ENCODE assay signal across 1 cellular context in the genomic region with DNA sequence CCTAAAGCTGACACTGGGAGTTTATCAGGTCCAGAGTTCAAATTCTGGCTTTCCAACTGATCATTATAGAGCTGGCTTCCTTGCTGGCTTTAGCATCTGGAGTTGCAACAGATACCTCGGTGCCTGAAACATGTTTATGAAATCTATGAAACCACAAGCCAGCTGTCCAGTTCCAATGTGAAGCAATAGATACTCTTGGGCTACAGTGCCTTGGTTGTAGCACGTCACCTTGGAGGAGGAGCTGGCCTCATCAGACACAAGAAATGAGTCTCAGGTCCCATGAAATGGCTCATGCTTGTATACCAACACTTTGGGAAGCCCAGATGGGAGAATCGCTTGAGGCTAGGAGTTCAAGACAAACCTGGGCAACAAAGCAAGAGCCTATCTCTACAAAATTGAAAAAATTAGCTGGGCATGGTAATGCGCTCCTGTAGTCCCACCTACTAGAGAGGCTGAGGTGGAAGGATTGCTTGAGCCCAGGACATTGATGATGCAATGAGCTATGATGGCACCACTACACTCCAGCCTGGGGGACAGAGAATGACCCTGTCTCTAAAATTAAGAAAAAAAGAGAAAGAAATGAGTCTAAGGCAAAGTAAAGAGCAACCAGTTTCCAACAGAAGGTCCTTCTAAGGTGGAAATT.
TF ChIP-seq lines count a peak whose summit lies in the region.

No MANE protein-coding gene starts in this region.

TF ChIP-seq in WTC11, 78 proteins besides CTCF, POLR2A, EP300 and RAD21:
- TF ChIP-seq, protein P1, sequence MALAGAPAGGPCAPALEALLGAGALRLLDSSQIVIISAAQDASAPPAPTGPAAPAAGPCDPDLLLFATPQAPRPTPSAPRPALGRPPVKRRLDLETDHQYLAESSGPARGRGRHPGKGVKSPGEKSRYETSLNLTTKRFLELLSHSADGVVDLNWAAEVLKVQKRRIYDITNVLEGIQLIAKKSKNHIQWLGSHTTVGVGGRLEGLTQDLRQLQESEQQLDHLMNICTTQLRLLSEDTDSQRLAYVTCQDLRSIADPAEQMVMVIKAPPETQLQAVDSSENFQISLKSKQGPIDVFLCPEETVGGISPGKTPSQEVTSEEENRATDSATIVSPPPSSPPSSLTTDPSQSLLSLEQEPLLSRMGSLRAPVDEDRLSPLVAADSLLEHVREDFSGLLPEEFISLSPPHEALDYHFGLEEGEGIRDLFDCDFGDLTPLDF (CRISPR knock-in tag; IDR thresholded peaks at IDR 0.05): no peak
- no peak for TF ChIP-seq GABPB1 (CRISPR knock-in tag; IDR thresholded peaks at IDR 0.05)
- TF ChIP-seq MXD4 (CRISPR knock-in tag; IDR thresholded peaks at IDR 0.05; ENCODE audit: borderline replicate concordance): no peak
- TF ChIP-seq, protein P2, sequence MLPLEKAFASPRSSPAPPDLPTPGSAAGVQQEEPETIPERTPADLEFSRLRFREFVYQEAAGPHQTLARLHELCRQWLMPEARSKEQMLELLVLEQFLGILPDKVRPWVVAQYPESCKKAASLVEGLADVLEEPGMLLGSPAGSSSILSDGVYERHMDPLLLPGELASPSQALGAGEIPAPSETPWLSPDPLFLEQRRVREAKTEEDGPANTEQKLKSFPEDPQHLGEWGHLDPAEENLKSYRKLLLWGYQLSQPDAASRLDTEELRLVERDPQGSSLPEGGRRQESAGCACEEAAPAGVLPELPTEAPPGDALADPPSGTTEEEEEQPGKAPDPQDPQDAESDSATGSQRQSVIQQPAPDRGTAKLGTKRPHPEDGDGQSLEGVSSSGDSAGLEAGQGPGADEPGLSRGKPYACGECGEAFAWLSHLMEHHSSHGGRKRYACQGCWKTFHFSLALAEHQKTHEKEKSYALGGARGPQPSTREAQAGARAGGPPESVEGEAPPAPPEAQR (CRISPR knock-in tag; IDR thresholded peaks at IDR 0.05): no peak
- TF ChIP-seq ZNF219 (CRISPR knock-in tag; IDR thresholded peaks at IDR 0.05; ENCODE audit: borderline replicate concordance): no peak
- TF ChIP-seq, protein P3, sequence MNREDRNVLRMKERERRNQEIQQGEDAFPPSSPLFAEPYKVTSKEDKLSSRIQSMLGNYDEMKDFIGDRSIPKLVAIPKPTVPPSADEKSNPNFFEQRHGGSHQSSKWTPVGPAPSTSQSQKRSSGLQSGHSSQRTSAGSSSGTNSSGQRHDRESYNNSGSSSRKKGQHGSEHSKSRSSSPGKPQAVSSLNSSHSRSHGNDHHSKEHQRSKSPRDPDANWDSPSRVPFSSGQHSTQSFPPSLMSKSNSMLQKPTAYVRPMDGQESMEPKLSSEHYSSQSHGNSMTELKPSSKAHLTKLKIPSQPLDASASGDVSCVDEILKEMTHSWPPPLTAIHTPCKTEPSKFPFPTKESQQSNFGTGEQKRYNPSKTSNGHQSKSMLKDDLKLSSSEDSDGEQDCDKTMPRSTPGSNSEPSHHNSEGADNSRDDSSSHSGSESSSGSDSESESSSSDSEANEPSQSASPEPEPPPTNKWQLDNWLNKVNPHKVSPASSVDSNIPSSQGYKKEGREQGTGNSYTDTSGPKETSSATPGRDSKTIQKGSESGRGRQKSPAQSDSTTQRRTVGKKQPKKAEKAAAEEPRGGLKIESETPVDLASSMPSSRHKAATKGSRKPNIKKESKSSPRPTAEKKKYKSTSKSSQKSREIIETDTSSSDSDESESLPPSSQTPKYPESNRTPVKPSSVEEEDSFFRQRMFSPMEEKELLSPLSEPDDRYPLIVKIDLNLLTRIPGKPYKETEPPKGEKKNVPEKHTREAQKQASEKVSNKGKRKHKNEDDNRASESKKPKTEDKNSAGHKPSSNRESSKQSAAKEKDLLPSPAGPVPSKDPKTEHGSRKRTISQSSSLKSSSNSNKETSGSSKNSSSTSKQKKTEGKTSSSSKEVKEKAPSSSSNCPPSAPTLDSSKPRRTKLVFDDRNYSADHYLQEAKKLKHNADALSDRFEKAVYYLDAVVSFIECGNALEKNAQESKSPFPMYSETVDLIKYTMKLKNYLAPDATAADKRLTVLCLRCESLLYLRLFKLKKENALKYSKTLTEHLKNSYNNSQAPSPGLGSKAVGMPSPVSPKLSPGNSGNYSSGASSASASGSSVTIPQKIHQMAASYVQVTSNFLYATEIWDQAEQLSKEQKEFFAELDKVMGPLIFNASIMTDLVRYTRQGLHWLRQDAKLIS (CRISPR knock-in tag; IDR thresholded peaks at IDR 0.05; ENCODE audit: borderline replicate concordance): no peak
- no peak for TF ChIP-seq RORB (CRISPR knock-in tag; IDR thresholded peaks at IDR 0.05)
- no peak for TF ChIP-seq CREM (CRISPR knock-in tag; IDR thresholded peaks at IDR 0.05)
- TF ChIP-seq ZNF396 (CRISPR knock-in tag; IDR thresholded peaks at IDR 0.05; ENCODE audit: borderline replicate concordance): no peak
- TF ChIP-seq EMX1 (CRISPR knock-in tag; IDR thresholded peaks at IDR 0.05): no peak
- TF ChIP-seq, protein P4, sequence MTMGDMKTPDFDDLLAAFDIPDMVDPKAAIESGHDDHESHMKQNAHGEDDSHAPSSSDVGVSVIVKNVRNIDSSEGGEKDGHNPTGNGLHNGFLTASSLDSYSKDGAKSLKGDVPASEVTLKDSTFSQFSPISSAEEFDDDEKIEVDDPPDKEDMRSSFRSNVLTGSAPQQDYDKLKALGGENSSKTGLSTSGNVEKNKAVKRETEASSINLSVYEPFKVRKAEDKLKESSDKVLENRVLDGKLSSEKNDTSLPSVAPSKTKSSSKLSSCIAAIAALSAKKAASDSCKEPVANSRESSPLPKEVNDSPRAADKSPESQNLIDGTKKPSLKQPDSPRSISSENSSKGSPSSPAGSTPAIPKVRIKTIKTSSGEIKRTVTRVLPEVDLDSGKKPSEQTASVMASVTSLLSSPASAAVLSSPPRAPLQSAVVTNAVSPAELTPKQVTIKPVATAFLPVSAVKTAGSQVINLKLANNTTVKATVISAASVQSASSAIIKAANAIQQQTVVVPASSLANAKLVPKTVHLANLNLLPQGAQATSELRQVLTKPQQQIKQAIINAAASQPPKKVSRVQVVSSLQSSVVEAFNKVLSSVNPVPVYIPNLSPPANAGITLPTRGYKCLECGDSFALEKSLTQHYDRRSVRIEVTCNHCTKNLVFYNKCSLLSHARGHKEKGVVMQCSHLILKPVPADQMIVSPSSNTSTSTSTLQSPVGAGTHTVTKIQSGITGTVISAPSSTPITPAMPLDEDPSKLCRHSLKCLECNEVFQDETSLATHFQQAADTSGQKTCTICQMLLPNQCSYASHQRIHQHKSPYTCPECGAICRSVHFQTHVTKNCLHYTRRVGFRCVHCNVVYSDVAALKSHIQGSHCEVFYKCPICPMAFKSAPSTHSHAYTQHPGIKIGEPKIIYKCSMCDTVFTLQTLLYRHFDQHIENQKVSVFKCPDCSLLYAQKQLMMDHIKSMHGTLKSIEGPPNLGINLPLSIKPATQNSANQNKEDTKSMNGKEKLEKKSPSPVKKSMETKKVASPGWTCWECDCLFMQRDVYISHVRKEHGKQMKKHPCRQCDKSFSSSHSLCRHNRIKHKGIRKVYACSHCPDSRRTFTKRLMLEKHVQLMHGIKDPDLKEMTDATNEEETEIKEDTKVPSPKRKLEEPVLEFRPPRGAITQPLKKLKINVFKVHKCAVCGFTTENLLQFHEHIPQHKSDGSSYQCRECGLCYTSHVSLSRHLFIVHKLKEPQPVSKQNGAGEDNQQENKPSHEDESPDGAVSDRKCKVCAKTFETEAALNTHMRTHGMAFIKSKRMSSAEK (CRISPR knock-in tag; IDR thresholded peaks at IDR 0.05; ENCODE audit: borderline replicate concordance): no peak
- no peak for TF ChIP-seq ZNF263 (CRISPR knock-in tag; IDR thresholded peaks at IDR 0.05; ENCODE audit: low read depth)
- no peak for TF ChIP-seq FOXP1 (CRISPR knock-in tag; IDR thresholded peaks at IDR 0.05; ENCODE audit: borderline replicate concordance)
- TF ChIP-seq, protein P5, sequence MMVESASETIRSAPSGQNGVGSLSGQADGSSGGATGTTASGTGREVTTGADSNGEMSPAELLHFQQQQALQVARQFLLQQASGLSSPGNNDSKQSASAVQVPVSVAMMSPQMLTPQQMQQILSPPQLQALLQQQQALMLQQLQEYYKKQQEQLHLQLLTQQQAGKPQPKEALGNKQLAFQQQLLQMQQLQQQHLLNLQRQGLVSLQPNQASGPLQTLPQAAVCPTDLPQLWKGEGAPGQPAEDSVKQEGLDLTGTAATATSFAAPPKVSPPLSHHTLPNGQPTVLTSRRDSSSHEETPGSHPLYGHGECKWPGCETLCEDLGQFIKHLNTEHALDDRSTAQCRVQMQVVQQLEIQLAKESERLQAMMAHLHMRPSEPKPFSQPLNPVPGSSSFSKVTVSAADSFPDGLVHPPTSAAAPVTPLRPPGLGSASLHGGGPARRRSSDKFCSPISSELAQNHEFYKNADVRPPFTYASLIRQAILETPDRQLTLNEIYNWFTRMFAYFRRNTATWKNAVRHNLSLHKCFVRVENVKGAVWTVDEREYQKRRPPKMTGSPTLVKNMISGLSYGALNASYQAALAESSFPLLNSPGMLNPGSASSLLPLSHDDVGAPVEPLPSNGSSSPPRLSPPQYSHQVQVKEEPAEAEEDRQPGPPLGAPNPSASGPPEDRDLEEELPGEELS (CRISPR knock-in tag; IDR thresholded peaks at IDR 0.05): no peak
- TF ChIP-seq, protein P6, sequence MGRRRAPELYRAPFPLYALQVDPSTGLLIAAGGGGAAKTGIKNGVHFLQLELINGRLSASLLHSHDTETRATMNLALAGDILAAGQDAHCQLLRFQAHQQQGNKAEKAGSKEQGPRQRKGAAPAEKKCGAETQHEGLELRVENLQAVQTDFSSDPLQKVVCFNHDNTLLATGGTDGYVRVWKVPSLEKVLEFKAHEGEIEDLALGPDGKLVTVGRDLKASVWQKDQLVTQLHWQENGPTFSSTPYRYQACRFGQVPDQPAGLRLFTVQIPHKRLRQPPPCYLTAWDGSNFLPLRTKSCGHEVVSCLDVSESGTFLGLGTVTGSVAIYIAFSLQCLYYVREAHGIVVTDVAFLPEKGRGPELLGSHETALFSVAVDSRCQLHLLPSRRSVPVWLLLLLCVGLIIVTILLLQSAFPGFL (CRISPR knock-in tag; IDR thresholded peaks at IDR 0.05; ENCODE audit: borderline replicate concordance): no peak
- TF ChIP-seq NFE2L1 (CRISPR knock-in tag; IDR thresholded peaks at IDR 0.05): no peak
- TF ChIP-seq, protein P7, sequence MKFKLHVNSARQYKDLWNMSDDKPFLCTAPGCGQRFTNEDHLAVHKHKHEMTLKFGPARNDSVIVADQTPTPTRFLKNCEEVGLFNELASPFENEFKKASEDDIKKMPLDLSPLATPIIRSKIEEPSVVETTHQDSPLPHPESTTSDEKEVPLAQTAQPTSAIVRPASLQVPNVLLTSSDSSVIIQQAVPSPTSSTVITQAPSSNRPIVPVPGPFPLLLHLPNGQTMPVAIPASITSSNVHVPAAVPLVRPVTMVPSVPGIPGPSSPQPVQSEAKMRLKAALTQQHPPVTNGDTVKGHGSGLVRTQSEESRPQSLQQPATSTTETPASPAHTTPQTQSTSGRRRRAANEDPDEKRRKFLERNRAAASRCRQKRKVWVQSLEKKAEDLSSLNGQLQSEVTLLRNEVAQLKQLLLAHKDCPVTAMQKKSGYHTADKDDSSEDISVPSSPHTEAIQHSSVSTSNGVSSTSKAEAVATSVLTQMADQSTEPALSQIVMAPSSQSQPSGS (CRISPR knock-in tag; IDR thresholded peaks at IDR 0.05; ENCODE audit: borderline replicate concordance, low read depth): no peak
- no peak for TF ChIP-seq ZNF671 (CRISPR knock-in tag; IDR thresholded peaks at IDR 0.05)
